In genomic region chr22:27213766-27214581, GRCh38 we compare ENCODE assay signal across 15 cellular contexts.
DNase-seq lines count a peak whose midpoint lies in the region; ATAC-seq and TF ChIP-seq lines count a peak whose summit lies in the region.
"Had no signal": no experiment of that assay in that cellular context is flagged by ENCODE, and none has a peak within 500 bp of the region (broad histone marks: within the 10 kb centered on the region; RNA-seq: fewer than 3 reads in every experiment).

No MANE protein-coding gene starts in this region.

- no peak overlapping the region for H3K4me3 ChIP-seq in fibroblast of villous mesenchyme (ENCODE audit: low read depth, low read length)
- H3K4me3 ChIP-seq in muscle layer of colon (ENCODE audit: low read depth in 1 of 2, low read length in 2 of 2): no peak overlapping the region
- no peak overlapping the region for H3K4me3 ChIP-seq in thoracic aorta

- peaks cover 37% of the 10 kb centered on the region for H3K4me1 ChIP-seq in muscle layer of colon (ENCODE audit: insufficient read depth, low read length)
- H3K4me1 ChIP-seq in thoracic aorta (ENCODE audit: control insufficient read depth in 1 of 2, low read depth in 2 of 2): peaks cover 22 to 36% of the 10 kb centered on the region in 2 donors

- H3K27ac ChIP-seq in muscle layer of colon (ENCODE audit: low read depth, low read length) (peak overlapping the region; percentile 36), thoracic aorta (peak overlapping the region; percentile 66 to 72)

- H3K9ac ChIP-seq in muscle layer of colon (ENCODE audit: low read length): no peak overlapping the region

- in situ Hi-C loops in GM13976 (cut with MboI; ENCODE audit: low sequenced_read_pairs, unreplicated experiment): no loop called here

- TF ChIP-seq CTCF in fibroblast of villous mesenchyme (IDR thresholded peaks at IDR 0.05; ENCODE audit: insufficient read depth, low read depth, low read length) (no peak), thoracic aorta (IDR thresholded peaks at IDR 0.05) (no peak), GM13976 (IDR thresholded peaks at IDR 0.05; ENCODE audit: borderline replicate concordance, control extremely low read depth, extremely low read depth, insufficient read depth, missing control alignments) (no peak)

- H3K9me3 ChIP-seq in muscle layer of colon (ENCODE audit: low read length): no peaks in the 10 kb centered on the region
- no peaks in the 10 kb centered on the region for H3K9me3 ChIP-seq in thoracic aorta

- peak; percentile 81 for DNase-seq in amniotic epithelial cell (ENCODE audit: low read depth)
- peak; percentile 44 for DNase-seq in fibroblast of villous mesenchyme (ENCODE audit: low read depth)
- peak; percentile 44 for DNase-seq in thoracic aorta (ENCODE audit: low spot score)
- DNase-seq in GM13976 (ENCODE audit: low spot score): no peak
- no peak for DNase-seq in C1 segment of cervical spinal cord (lab: John Stamatoyannopoulos, UW)
- DNase-seq: activated naive CD4-positive, alpha-beta T cell treated with Interleukin-2 at 50 U/mL for 16 hours; CD8-positive, alpha-beta memory T cell; dermis blood vessel endothelial cell; hypothalamus; naive B cell; NCI-H446; RPMI8226 had no signal

- H3K27me3 ChIP-seq in muscle layer of colon (ENCODE audit: control insufficient read depth in 1 of 2, insufficient read depth in 2 of 2, low read length in 2 of 2): no peaks in the 10 kb centered on the region
- H3K27me3 ChIP-seq in thoracic aorta (replicated peaks; ENCODE audit: insufficient read depth): no peaks in the 10 kb centered on the region

- ATAC-seq in thoracic aorta (ENCODE audit: insufficient number of reproducible peaks, low FRiP score, low read depth): peak; percentile 83
- no peak for ATAC-seq in GM21529 (IDR thresholded peaks at IDR 0.05; ENCODE audit: unreplicated experiment)
- ATAC-seq in HG02623 (IDR thresholded peaks at IDR 0.05; ENCODE audit: unreplicated experiment): no peak

- H3K36me3 ChIP-seq in muscle layer of colon (ENCODE audit: insufficient read depth, low read length): no peaks in the 10 kb centered on the region
- no peaks in the 10 kb centered on the region for H3K36me3 ChIP-seq in thoracic aorta

Comparison
In these comparisons a context has a peak if more than half of its experiments do, and no peak if none do; other contexts are left out.
1. DNase-seq: peak in amniotic epithelial cell (single experiment), fibroblast of villous mesenchyme (single experiment) and thoracic aorta (single experiment); none in GM13976 (single experiment) and C1 segment of cervical spinal cord (0 of 14).